In the genomic region with DNA sequence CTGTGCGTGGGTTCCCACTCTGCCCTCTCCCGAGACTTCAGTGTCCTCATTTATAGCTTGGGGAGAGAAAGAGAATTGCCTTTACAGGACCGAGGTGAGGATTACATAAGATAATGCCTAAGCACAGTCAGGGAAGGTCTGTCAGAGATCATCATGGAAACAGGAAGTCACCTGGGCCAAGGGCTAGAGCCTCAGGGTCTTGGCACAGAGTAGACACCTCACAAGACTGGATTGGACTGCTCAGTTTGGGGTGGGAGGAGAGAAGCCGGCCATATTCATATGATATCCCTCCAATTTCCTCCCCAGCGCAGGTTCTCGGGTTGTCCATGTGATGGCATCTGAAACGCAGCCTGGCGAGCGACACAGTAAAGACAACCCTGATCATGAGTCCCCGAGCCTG, we compare ENCODE assay signal across 14 cellular contexts. TPM values are rescaled to one million over a fixed set of nuclear protein-coding genes. Genes with fewer than 3 reads are reported as not detected.
DNase-seq lines count a peak whose midpoint lies in the region; ATAC-seq lines count a peak whose summit lies in the region.
"Had no signal": no experiment of that assay in that cellular context is flagged by ENCODE, and none has a peak within 500 bp of the region (broad histone marks: within the 10 kb centered on the region; RNA-seq: fewer than 3 reads in every experiment).

No MANE protein-coding gene starts in this region.

- H3K27ac ChIP-seq in SK-N-MC (no peak overlapping the region), GM23248 (no peak overlapping the region), right cardiac atrium (ENCODE audit: low read length) (no peak overlapping the region)
- no peak overlapping the region for H3K27ac ChIP-seq in naive thymus-derived CD4-positive, alpha-beta T cell (ENCODE audit: low read depth, low read length)
- H3K27ac ChIP-seq: suprapubic skin had no signal

- WGBS in GM23248 (ENCODE audit: low coverage in 1 of 2, low lambda C conversion rate in 2 of 2, missing lambda C conversion rate in 2 of 2), 2 experiments: 58 to 63% methylated on average over 10 of the region's 10 CpGs
- WGBS in right cardiac atrium: 70% methylated on average over 10 of the region's 10 CpGs

- H3K27ac Mint-ChIP-seq in naive thymus-derived CD4-positive, alpha-beta T cell: peak overlapping the region in 6 of 9 donors; percentile 37 to 71 (median 64)
- H3K27ac Mint-ChIP-seq: activated naive CD4-positive, alpha-beta T cell treated with anti-CD3 and anti-CD28 coated beads for 36 hours had no signal

- peaks cover 0 to 21% (median 2%) of the 10 kb centered on the region in 5 donors for H3K27me3 Mint-ChIP-seq in naive thymus-derived CD4-positive, alpha-beta T cell

- POLR2A ChIA-PET in naive thymus-derived CD4-positive, alpha-beta T cell (lab: Charles Lee): interaction anchor here (1.0 to 1.2 kb wide), 2 partner anchors 17 to 50 kb away, joined by 3 to 4 read pairs; partner anchors contain the start of gene PNRC2

- H3K4me3 ChIP-seq in GM08714 (ENCODE audit: low read length): peak overlapping the region; percentile 2; the same call in 1 of the 2 replicates
- H3K4me3 ChIP-seq in SK-N-MC: no peak overlapping the region
- H3K4me3 ChIP-seq in naive thymus-derived CD4-positive, alpha-beta T cell (ENCODE audit: low read length): no peak overlapping the region
- H3K4me3 ChIP-seq in GM23248: no peak overlapping the region
- H3K4me3 ChIP-seq in right cardiac atrium (ENCODE audit: low read length): no peak overlapping the region
- H3K4me3 ChIP-seq: suprapubic skin had no signal

- CTCF ChIA-PET in naive thymus-derived CD4-positive, alpha-beta T cell (lab: Charles Lee): interaction anchor here (0.5 to 1.8 kb wide), 3 partner anchors 12 to 138 kb away, joined by 3 to 4 read pairs (median 3); no protein-coding TSS in a partner anchor

- H3K9me3 Mint-ChIP-seq in naive thymus-derived CD4-positive, alpha-beta T cell: no peaks in the 10 kb centered on the region
- H3K9me3 Mint-ChIP-seq: activated naive CD4-positive, alpha-beta T cell treated with anti-CD3 and anti-CD28 coated beads for 36 hours had no signal

- no peak overlapping the region for H3K4me2 ChIP-seq in GM23248 (ENCODE audit: unreplicated experiment)

- H2AFZ ChIP-seq in GM23248: no peak overlapping the region

- DNase-seq in SK-N-MC (ENCODE audit: low read depth, low spot score) (no peak), GM23248 (no peak), right cardiac atrium (no peak)
- DNase-seq in naive thymus-derived CD4-positive, alpha-beta T cell: no peak
- no peak for DNase-seq in stimulated activated CD4-positive, alpha-beta T cell treated with anti-CD3 and anti-CD28 coated beads, Interleukin-4, amount 100 ng/mL, for 1 hour
- DNase-seq: NCI-H524, retina, SHP77 had no signal

- H3K9ac ChIP-seq in SK-N-MC (ENCODE audit: insufficient read length) (peak overlapping the region; percentile 13), GM23248 (no peak overlapping the region)

- peaks cover 26 to 31% of the 10 kb centered on the region in 2 donors for H3K4me1 ChIP-seq in naive thymus-derived CD4-positive, alpha-beta T cell (ENCODE audit: control insufficient read depth in 2 of 2, insufficient read depth in 2 of 2, low read length in 2 of 2)
- H3K4me1 ChIP-seq in GM23248 (ENCODE audit: insufficient read depth) (peaks cover 3% of the 10 kb centered on the region), right cardiac atrium (ENCODE audit: control insufficient read depth, insufficient read depth, low read length) (no peaks in the 10 kb centered on the region)

- H3K27me3 ChIP-seq in naive thymus-derived CD4-positive, alpha-beta T cell (ENCODE audit: control insufficient read depth in 2 of 2, insufficient read depth in 2 of 2, low read length in 2 of 2): peaks cover 0 to 3% of the 10 kb centered on the region in 2 donors
- H3K27me3 ChIP-seq in GM23248 (replicated peaks; ENCODE audit: insufficient read depth) (no peaks in the 10 kb centered on the region; the same call in 1 of the 2 replicates), right cardiac atrium (ENCODE audit: control insufficient read depth, insufficient read depth) (no peaks in the 10 kb centered on the region)
- H3K27me3 ChIP-seq: suprapubic skin had no signal

- ATAC-seq in GM21723 (IDR thresholded peaks at IDR 0.05; ENCODE audit: unreplicated experiment) (peak; percentile 21), right cardiac atrium (no peak)
- no peak for ATAC-seq in naive thymus-derived CD4-positive, alpha-beta T cell

- peak overlapping the region in 9 of 10 donors; percentile 17 to 70 (median 56) for H3K4me3 Mint-ChIP-seq in naive thymus-derived CD4-positive, alpha-beta T cell

- H3K36me3 ChIP-seq in SK-N-MC (ENCODE audit: insufficient read depth, low read length): no peaks in the 10 kb centered on the region
- no peaks in the 10 kb centered on the region for H3K36me3 ChIP-seq in naive thymus-derived CD4-positive, alpha-beta T cell (ENCODE audit: control insufficient read depth in 2 of 3, insufficient read depth in 3 of 3, low read length in 3 of 3)
- H3K36me3 ChIP-seq in GM23248 (ENCODE audit: low read depth): no peaks in the 10 kb centered on the region
- H3K36me3 ChIP-seq: suprapubic skin had no signal

- no peaks in the 10 kb centered on the region for H3K79me2 ChIP-seq in GM23248 (ENCODE audit: insufficient read depth)

- H3K4me1 Mint-ChIP-seq in naive thymus-derived CD4-positive, alpha-beta T cell: peaks cover 31 to 58% (median 57%) of the 10 kb centered on the region in 7 donors

- in situ Hi-C loops in GM23248 (cut with MboI): no loop called here

- H3F3A ChIP-seq in GM23248 (ENCODE audit: insufficient read depth): no peaks in the 10 kb centered on the region

- no peaks in the 10 kb centered on the region for H4K20me1 ChIP-seq in GM23248 (ENCODE audit: insufficient read depth)

- no peaks in the 10 kb centered on the region for H3K9me3 ChIP-seq in SK-N-MC (ENCODE audit: low read depth, low read length)
- H3K9me3 ChIP-seq in naive thymus-derived CD4-positive, alpha-beta T cell (ENCODE audit: control insufficient read depth in 2 of 3, low read length in 3 of 3): no peaks in the 10 kb centered on the region
- H3K9me3 ChIP-seq in GM23248 (ENCODE audit: low read depth): no peaks in the 10 kb centered on the region
- no peaks in the 10 kb centered on the region for H3K9me3 ChIP-seq in right cardiac atrium (ENCODE audit: control insufficient read depth, low read length)
- H3K9me3 ChIP-seq: suprapubic skin had no signal

- H3K36me3 Mint-ChIP-seq in naive thymus-derived CD4-positive, alpha-beta T cell: peaks cover 0 to 3% (median 0%) of the 10 kb centered on the region in 5 donors

- H3K9me2 ChIP-seq in GM23248 (ENCODE audit: insufficient read depth): no peaks in the 10 kb centered on the region

- intact Hi-C loops in naive thymus-derived CD4-positive, alpha-beta T cell (cut with micrococcal nuclease): no loop called here
- intact Hi-C loops in right cardiac atrium (cut with DNase I): no loop called here

RNA-seq across cellular contexts. Expression of gene CNR2, which starts 3.8 kb away (rescaled TPM):
- 1 to 10 TPM in 1 of 5 experiments, under 1 TPM in 4; 0.05 to 2.8 (median 0.24) TPM for total RNA-seq in naive thymus-derived CD4-positive, alpha-beta T cell
- under 1 TPM in 1 of 2 donors, not detected in 1; 0.17 TPM for polyA plus RNA-seq in naive thymus-derived CD4-positive, alpha-beta T cell
- not detected in 2 replicates for total RNA-seq in GM23248 (2014; rRNA removed; shearing (Covaris generic))
- polyA plus RNA-seq in GM23248 (2016; fragmentation: Nextera tagmentation; extraction: Ambion mirVana) (not detected in 2 replicates), right cardiac atrium (not detected)
- total RNA-seq in right cardiac atrium: not detected
- total RNA-seq: activated naive CD4-positive, alpha-beta T cell treated with anti-CD3 and anti-CD28 coated beads for 36 hours; chondrocyte; M059J; suprapubic skin had no signal

RNA-seq across cellular contexts. Expression of gene FUCA1, which starts 41.3 kb away (rescaled TPM):
- total RNA-seq in naive thymus-derived CD4-positive, alpha-beta T cell: 10 to 100 TPM in 3 of 5 experiments, 1 to 10 TPM in 2; 4.9 to 62.7 (median 16.3) TPM
- polyA plus RNA-seq in naive thymus-derived CD4-positive, alpha-beta T cell: 10 to 100 TPM; 11.5 to 18.2 TPM
- total RNA-seq in GM23248 (2014; rRNA removed; shearing (Covaris generic)): 11.5 and 15.4 TPM in 2 replicates
- polyA plus RNA-seq in GM23248 (2016; fragmentation: Nextera tagmentation; extraction: Ambion mirVana) (13.3 and 15.2 TPM in 2 replicates), right cardiac atrium (15.5 TPM)
- 10 to 100 TPM; 16.8 to 22.1 (median 19.4) TPM for total RNA-seq in right cardiac atrium

RNA-seq across cellular contexts. Expression of gene PNRC2, which starts 50.2 kb away (rescaled TPM):
- total RNA-seq in naive thymus-derived CD4-positive, alpha-beta T cell: 100 to 1,000 TPM; 139 to 180 (median 161) TPM
- polyA plus RNA-seq in naive thymus-derived CD4-positive, alpha-beta T cell: 100 to 1,000 TPM; 142 to 151 TPM
- total RNA-seq in GM23248 (2014; rRNA removed; shearing (Covaris generic)): 77.3 and 77.9 TPM in 2 replicates
- polyA plus RNA-seq in GM23248 (2016; fragmentation: Nextera tagmentation; extraction: Ambion mirVana) (67.4 and 71.2 TPM in 2 replicates), right cardiac atrium (82.2 TPM)
- 100 to 1,000 TPM in 1 of 4 donors, 10 to 100 TPM in 3; 74.6 to 104 (median 87.6) TPM for total RNA-seq in right cardiac atrium
